Comparison of ENCODE assay signal across 8 cellular contexts in the genomic region with DNA sequence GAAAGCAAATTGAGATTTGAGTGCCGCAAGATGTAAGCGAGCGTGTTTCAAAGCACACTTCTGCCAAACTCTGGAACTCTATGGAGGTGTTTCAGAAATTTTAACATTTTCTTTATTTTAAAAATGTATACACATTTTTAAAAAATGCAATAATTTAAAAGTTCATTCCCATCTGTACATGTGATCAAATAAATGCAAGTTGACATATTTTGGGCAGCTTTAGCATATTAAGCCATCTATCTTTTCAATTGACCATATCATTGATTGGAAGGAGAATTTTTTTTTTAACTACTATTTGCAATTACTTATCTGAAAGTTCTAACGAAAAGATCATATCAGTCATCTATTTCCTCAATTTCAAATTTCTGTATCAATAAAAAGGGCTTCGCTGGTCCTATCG.
"Had no signal": no experiment of that assay in that cellular context is flagged by ENCODE, and none has a peak within 500 bp of the region (broad histone marks: within the 10 kb centered on the region; RNA-seq: fewer than 3 reads in every experiment).

No MANE protein-coding gene starts in this region.

- H3K4me3 Mint-ChIP-seq: GM23338, H9 had no signal

- H3K4me3 ChIP-seq: GM23338 had no signal

- FAIRE-seq: H1, H54, HTR-8/SVneo had no signal

- H3K9me3 Mint-ChIP-seq: GM23338, H9 had no signal

- H2AFZ ChIP-seq: GM23338 had no signal

- H3K27ac ChIP-seq: KMS-11 had no signal

- DNase-seq: H9, HCEC 1CT, KBM-7 had no signal

- H3K4me2 ChIP-seq: GM23338, KMS-11 had no signal

- ATAC-seq: GM23338 had no signal

- H3K9ac ChIP-seq: KMS-11 had no signal

- H3K27ac Mint-ChIP-seq: GM23338, H9 had no signal
